11 cellular contexts compared by ENCODE assay signal in genomic region chr14:55336161-55336560, GRCh38.
DNase-seq lines count a peak whose midpoint lies in the region; ATAC-seq, FAIRE-seq and TF ChIP-seq lines count a peak whose summit lies in the region.
"Had no signal": no experiment of that assay in that cellular context is flagged by ENCODE, and none has a peak within 500 bp of the region (broad histone marks: within the 10 kb centered on the region; RNA-seq: fewer than 3 reads in every experiment).

No MANE protein-coding gene starts in this region.

- DNase-seq in AG10803 (ENCODE audit: low read depth) = peak; percentile 27
- DNase-seq in HCT116 (ENCODE audit: low read depth, low spot score) = no peak
- DNase-seq in activated CD8-positive, alpha-beta T cell treated with anti-CD3 and anti-CD28 coated beads, Interleukin-2, amount 10 ng/mL, durations not matched to agents 7 days and 5 days = peak; percentile 46
- DNase-seq in keratinocyte (ENCODE audit: low read depth, low spot score) = no peak
- no peak for DNase-seq in NCI-H1092 treated with DMSO at 0.1 percent for 48 hours (lab: John Stamatoyannopoulos, UW)
- DNase-seq in coronary artery (ENCODE audit: low spot score) = no peak
- DNase-seq in SHP77 (lab: John Stamatoyannopoulos, UW) = no peak
- DNase-seq: activated CD4-positive, CD25-positive, alpha-beta regulatory T cell had no signal

- H3K4me3 ChIP-seq in AG10803 (ENCODE audit: low read length) (no peak overlapping the region), HCT116 (replicated peaks in 1 of 2; ENCODE audit: low read depth in 1 of 2, low read length in 2 of 2) (no peak overlapping the region), keratinocyte (ENCODE audit: control insufficient read depth in 2 of 3, extremely low read depth in 1 of 3, insufficient read depth in 2 of 3, low read depth in 1 of 3, low read length in 3 of 3) (no peak overlapping the region), coronary artery (no peak overlapping the region)
- H3K4me3 ChIP-seq: body of pancreas had no signal

- H3K27ac ChIP-seq in HCT116 (ENCODE audit: low read depth, low read length) (no peak overlapping the region), keratinocyte (ENCODE audit: control insufficient read depth, insufficient read depth, low read length) (no peak overlapping the region), coronary artery (no peak overlapping the region)

- H3K79me2 ChIP-seq in HCT116 (ENCODE audit: insufficient read depth, low read length) (peaks cover 61% of the 10 kb centered on the region), keratinocyte (ENCODE audit: control insufficient read depth, insufficient read depth, low read length) (peaks cover 44% of the 10 kb centered on the region)

- TF ChIP-seq CTCF in AG10803 (conservative IDR thresholded peaks at IDR 0.05; ENCODE audit: low read length) (no peak), HCT116 (IDR thresholded peaks at IDR 0.05 in 2 of 3, conservative IDR thresholded peaks at IDR 0.05 in 1 of 3; ENCODE audit: borderline replicate concordance in 1 of 3, insufficient read depth in 1 of 3, low read depth in 2 of 3, low read length in 2 of 3) (no peak), keratinocyte (optimal IDR thresholded peaks at IDR 0.05 in 1 of 3, IDR thresholded peaks at IDR 0.05 in 1 of 3, conservative IDR thresholded peaks at IDR 0.05 in 1 of 3; ENCODE audit: extremely low read depth in 1 of 3, insufficient read depth in 2 of 3, low read length in 3 of 3) (no peak), coronary artery (IDR thresholded peaks at IDR 0.05) (no peak)

- H3K27me3 ChIP-seq in HCT116 (ENCODE audit: insufficient read depth, low read length) (no peaks in the 10 kb centered on the region), keratinocyte (ENCODE audit: control insufficient read depth, extremely low read depth, insufficient read depth, low read length) (no peaks in the 10 kb centered on the region)
- H3K27me3 ChIP-seq: body of pancreas had no signal

- no peak for TF ChIP-seq POLR2A in HCT116 (IDR thresholded peaks at IDR 0.05; ENCODE audit: borderline replicate concordance, extremely low read depth, insufficient read depth, insufficient read length)

- no peaks in the 10 kb centered on the region for H3K9me3 ChIP-seq in HCT116 (ENCODE audit: control insufficient read depth in 1 of 2, insufficient read depth in 1 of 2, low read depth in 1 of 2, low read length in 2 of 2)
- no peaks in the 10 kb centered on the region for H3K9me3 ChIP-seq in keratinocyte (ENCODE audit: control insufficient read depth, low read depth, low read length)
- H3K9me3 ChIP-seq: body of pancreas had no signal

- FAIRE-seq in keratinocyte (lab: Jason Lieb, UNC) = peak; percentile 82
- FAIRE-seq: GM18507 had no signal

- RAD21 ChIA-PET in HCT116 (lab: Charles Lee; ENCODE audit: low non-redundant PET in 1 of 2, low total read pairs in 2 of 2, uncharacterized antibody in 2 of 2, unreplicated experiment in 2 of 2) = no interaction called here

- ATAC-seq in HCT116 = no peak
- no peak for ATAC-seq in activated CD8-positive, alpha-beta T cell treated with anti-CD3 and anti-CD28 coated beads, Interleukin-2, amount 10 ng/mL, durations not matched to agents 7 days and 5 days
- no peak for ATAC-seq in GM19351 (IDR thresholded peaks at IDR 0.05; ENCODE audit: unreplicated experiment)
- ATAC-seq: body of pancreas had no signal

- H3K36me3 ChIP-seq in HCT116 (ENCODE audit: control insufficient read depth in 1 of 2, insufficient read depth in 2 of 2, low read length in 2 of 2) (no peaks in the 10 kb centered on the region), keratinocyte (ENCODE audit: control insufficient read depth in 2 of 2, extremely low read depth in 1 of 2, insufficient read depth in 2 of 2, low read length in 2 of 2) (peaks cover 0 to 1% of the 10 kb centered on the region in 2 experiments)

- TF ChIP-seq RAD21 in HCT116 (IDR thresholded peaks at IDR 0.05; ENCODE audit: low read depth) = no peak

- H3K4me3 Mint-ChIP-seq in activated CD8-positive, alpha-beta T cell treated with anti-CD3 and anti-CD28 coated beads, Interleukin-2, amount 10 ng/mL, durations not matched to agents 7 days and 5 days = no peak overlapping the region

- peaks cover 5% of the 10 kb centered on the region; the same call in 1 of the 2 replicates for H4K20me1 ChIP-seq in HCT116 (ENCODE audit: insufficient read depth)
- peaks cover 10% of the 10 kb centered on the region for H4K20me1 ChIP-seq in keratinocyte (ENCODE audit: control insufficient read depth, extremely low read depth, insufficient read depth, low read length)

- intact Hi-C loops in HCT116 (cut with micrococcal nuclease) = no loop called here

- dilution Hi-C loops in keratinocyte (cut with MboI; ENCODE audit: extremely low pct_ligation_motif_present, low sequenced_read_pairs) = no loop called here

- CTCF ChIA-PET in HCT116 (lab: Charles Lee) = no interaction called here
- CTCF ChIA-PET in activated CD8-positive, alpha-beta T cell treated with anti-CD3 and anti-CD28 coated beads, Interleukin-2, amount 10 ng/mL, durations not matched to agents 7 days and 5 days (lab: Charles Lee) = interaction anchor here (1.0 to 1.3 kb wide), 2 partner anchors 11 to 18 kb away, joined by 3 to 8 read pairs; no protein-coding TSS in a partner anchor

- no peak overlapping the region for H2AFZ ChIP-seq in HCT116 (ENCODE audit: low read depth, low read length, poor library complexity, severe bottlenecking)
- H2AFZ ChIP-seq in keratinocyte (ENCODE audit: control insufficient read depth, low read length) = no peak overlapping the region

- no TSS peak for BruUV-seq in HCT116 (replicated peaks; lab: Mats Ljungman, UMichigan)

- H3K4me1 Mint-ChIP-seq in activated CD8-positive, alpha-beta T cell treated with anti-CD3 and anti-CD28 coated beads, Interleukin-2, amount 10 ng/mL, durations not matched to agents 7 days and 5 days (ENCODE audit: low read depth) = peaks cover 71% of the 10 kb centered on the region

- peaks cover 5% of the 10 kb centered on the region for H3K36me3 Mint-ChIP-seq in activated CD8-positive, alpha-beta T cell treated with anti-CD3 and anti-CD28 coated beads, Interleukin-2, amount 10 ng/mL, durations not matched to agents 7 days and 5 days (ENCODE audit: low read depth)

- H3K9me1 ChIP-seq in keratinocyte (ENCODE audit: control insufficient read depth, extremely low read depth, insufficient read depth, low read length) = peaks cover 2% of the 10 kb centered on the region

- H3K9me3 Mint-ChIP-seq in activated CD8-positive, alpha-beta T cell treated with anti-CD3 and anti-CD28 coated beads, Interleukin-2, amount 10 ng/mL, durations not matched to agents 7 days and 5 days (ENCODE audit: insufficient read depth) = no peaks in the 10 kb centered on the region

- POLR2A ChIA-PET in HCT116 (lab: Charles Lee) = no interaction called here
- POLR2A ChIA-PET in activated CD8-positive, alpha-beta T cell treated with anti-CD3 and anti-CD28 coated beads, Interleukin-2, amount 10 ng/mL, durations not matched to agents 7 days and 5 days (lab: Charles Lee) = no interaction called here

- no peaks in the 10 kb centered on the region for H3K9me2 ChIP-seq in HCT116 (ENCODE audit: insufficient read depth)

- no peak overlapping the region for H3K9ac ChIP-seq in HCT116 (ENCODE audit: low read length)
- no peak overlapping the region for H3K9ac ChIP-seq in keratinocyte (ENCODE audit: control insufficient read depth, extremely low read depth, insufficient read depth, low read length)

- peak overlapping the region; percentile 17 for H3K27ac Mint-ChIP-seq in activated CD8-positive, alpha-beta T cell treated with anti-CD3 and anti-CD28 coated beads, Interleukin-2, amount 10 ng/mL, durations not matched to agents 7 days and 5 days

- H3K4me1 ChIP-seq in HCT116 (ENCODE audit: control insufficient read depth in 1 of 2, insufficient read depth in 2 of 2, low read length in 2 of 2) = peaks cover 0 to 7% of the 10 kb centered on the region in 2 experiments; a peak in 1 of 4 replicates
- H3K4me1 ChIP-seq in keratinocyte (ENCODE audit: control insufficient read depth, extremely low read depth, insufficient read depth, low read length) = peaks cover 19% of the 10 kb centered on the region

- H3K4me2 ChIP-seq in HCT116 (ENCODE audit: low read length) = peak overlapping the region; percentile 31
- no peak overlapping the region for H3K4me2 ChIP-seq in keratinocyte (ENCODE audit: control insufficient read depth, extremely low read depth, insufficient read depth, low read depth, low read length)

- no peaks in the 10 kb centered on the region for H3K27me3 Mint-ChIP-seq in activated CD8-positive, alpha-beta T cell treated with anti-CD3 and anti-CD28 coated beads, Interleukin-2, amount 10 ng/mL, durations not matched to agents 7 days and 5 days (ENCODE audit: low read depth)

TF ChIP-seq in HCT116, 20 proteins besides CTCF, POLR2A, EP300 and RAD21:
- no peak for TF ChIP-seq EZH2phosphoT487 (IDR thresholded peaks at IDR 0.05; ENCODE audit: borderline replicate concordance)
- TF ChIP-seq JUND (IDR thresholded peaks at IDR 0.05) = no peak
- TF ChIP-seq EZH2 (IDR thresholded peaks at IDR 0.05) = no peak
- TF ChIP-seq ZBTB33 (IDR thresholded peaks at IDR 0.05; ENCODE audit: extremely low read depth, insufficient replicate concordance, low read length) = no peak
- no peak for TF ChIP-seq POLR2AphosphoS5 (IDR thresholded peaks at IDR 0.05; ENCODE audit: low read depth, low read length)
- TF ChIP-seq ZNF274 (IDR thresholded peaks at IDR 0.05; ENCODE audit: low read depth, low read length) = no peak
- TF ChIP-seq ATF3 (IDR thresholded peaks at IDR 0.05) = no peak
- TF ChIP-seq CEBPB (IDR thresholded peaks at IDR 0.05; ENCODE audit: low read depth) = no peak

Comparison
In these comparisons a context has a peak if more than half of its experiments do, and no peak if none do; other contexts are left out.
1. DNase-seq: peak in AG10803 (single experiment) and activated CD8-positive, alpha-beta T cell treated with anti-CD3 and anti-CD28 coated beads, Interleukin-2, amount 10 ng/mL, durations not matched to agents 7 days and 5 days (single experiment); none in HCT116 (single experiment), keratinocyte (single experiment), NCI-H1092 treated with DMSO at 0.1 percent for 48 hours (single experiment), coronary artery (single experiment) and SHP77 (0 of 2).